1 cellular context compared by ENCODE assay signal in the genomic region with DNA sequence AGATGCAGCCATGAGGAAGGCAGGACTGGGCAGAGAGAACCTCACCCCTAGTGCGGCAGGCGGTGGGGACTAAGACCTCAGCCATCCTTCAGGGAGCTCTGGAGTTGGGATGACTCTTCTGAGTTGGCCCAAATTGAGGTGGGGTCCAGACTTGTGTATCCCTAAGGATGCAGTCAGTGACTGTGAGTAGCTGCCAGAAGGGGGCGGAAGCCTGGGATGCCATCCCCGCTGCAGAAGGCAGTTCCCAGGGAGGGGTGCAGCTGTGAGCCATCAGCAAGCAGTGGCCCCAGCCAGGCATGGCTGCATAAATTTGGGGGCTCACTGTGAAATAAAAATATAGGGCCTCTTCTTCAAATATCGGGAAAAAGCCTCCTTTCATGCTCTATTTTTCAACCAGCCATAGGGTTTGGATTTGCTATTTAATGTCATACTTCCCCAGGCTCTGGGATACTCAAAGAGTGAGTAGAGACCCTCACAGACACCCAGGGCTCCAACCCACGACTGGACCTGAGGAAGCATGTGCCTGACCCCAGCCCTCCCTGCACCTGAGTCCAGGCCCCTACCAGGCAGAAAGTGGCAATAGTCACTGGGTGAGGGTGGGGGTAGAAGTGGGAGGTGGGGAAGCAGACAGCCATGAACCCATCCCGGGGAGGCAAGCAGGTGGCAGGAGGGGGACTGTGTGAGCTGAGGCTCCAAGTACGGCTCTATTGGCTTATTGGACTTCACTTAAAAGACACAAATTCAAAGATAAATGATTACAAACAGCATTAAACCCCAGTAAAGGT.
TF ChIP-seq lines count a peak whose summit lies in the region.

No MANE protein-coding gene starts in this region.

TF ChIP-seq in GM23338, 12 proteins besides CTCF, POLR2A, EP300 and RAD21 (continued from another document):
- TF ChIP-seq, protein P1, sequence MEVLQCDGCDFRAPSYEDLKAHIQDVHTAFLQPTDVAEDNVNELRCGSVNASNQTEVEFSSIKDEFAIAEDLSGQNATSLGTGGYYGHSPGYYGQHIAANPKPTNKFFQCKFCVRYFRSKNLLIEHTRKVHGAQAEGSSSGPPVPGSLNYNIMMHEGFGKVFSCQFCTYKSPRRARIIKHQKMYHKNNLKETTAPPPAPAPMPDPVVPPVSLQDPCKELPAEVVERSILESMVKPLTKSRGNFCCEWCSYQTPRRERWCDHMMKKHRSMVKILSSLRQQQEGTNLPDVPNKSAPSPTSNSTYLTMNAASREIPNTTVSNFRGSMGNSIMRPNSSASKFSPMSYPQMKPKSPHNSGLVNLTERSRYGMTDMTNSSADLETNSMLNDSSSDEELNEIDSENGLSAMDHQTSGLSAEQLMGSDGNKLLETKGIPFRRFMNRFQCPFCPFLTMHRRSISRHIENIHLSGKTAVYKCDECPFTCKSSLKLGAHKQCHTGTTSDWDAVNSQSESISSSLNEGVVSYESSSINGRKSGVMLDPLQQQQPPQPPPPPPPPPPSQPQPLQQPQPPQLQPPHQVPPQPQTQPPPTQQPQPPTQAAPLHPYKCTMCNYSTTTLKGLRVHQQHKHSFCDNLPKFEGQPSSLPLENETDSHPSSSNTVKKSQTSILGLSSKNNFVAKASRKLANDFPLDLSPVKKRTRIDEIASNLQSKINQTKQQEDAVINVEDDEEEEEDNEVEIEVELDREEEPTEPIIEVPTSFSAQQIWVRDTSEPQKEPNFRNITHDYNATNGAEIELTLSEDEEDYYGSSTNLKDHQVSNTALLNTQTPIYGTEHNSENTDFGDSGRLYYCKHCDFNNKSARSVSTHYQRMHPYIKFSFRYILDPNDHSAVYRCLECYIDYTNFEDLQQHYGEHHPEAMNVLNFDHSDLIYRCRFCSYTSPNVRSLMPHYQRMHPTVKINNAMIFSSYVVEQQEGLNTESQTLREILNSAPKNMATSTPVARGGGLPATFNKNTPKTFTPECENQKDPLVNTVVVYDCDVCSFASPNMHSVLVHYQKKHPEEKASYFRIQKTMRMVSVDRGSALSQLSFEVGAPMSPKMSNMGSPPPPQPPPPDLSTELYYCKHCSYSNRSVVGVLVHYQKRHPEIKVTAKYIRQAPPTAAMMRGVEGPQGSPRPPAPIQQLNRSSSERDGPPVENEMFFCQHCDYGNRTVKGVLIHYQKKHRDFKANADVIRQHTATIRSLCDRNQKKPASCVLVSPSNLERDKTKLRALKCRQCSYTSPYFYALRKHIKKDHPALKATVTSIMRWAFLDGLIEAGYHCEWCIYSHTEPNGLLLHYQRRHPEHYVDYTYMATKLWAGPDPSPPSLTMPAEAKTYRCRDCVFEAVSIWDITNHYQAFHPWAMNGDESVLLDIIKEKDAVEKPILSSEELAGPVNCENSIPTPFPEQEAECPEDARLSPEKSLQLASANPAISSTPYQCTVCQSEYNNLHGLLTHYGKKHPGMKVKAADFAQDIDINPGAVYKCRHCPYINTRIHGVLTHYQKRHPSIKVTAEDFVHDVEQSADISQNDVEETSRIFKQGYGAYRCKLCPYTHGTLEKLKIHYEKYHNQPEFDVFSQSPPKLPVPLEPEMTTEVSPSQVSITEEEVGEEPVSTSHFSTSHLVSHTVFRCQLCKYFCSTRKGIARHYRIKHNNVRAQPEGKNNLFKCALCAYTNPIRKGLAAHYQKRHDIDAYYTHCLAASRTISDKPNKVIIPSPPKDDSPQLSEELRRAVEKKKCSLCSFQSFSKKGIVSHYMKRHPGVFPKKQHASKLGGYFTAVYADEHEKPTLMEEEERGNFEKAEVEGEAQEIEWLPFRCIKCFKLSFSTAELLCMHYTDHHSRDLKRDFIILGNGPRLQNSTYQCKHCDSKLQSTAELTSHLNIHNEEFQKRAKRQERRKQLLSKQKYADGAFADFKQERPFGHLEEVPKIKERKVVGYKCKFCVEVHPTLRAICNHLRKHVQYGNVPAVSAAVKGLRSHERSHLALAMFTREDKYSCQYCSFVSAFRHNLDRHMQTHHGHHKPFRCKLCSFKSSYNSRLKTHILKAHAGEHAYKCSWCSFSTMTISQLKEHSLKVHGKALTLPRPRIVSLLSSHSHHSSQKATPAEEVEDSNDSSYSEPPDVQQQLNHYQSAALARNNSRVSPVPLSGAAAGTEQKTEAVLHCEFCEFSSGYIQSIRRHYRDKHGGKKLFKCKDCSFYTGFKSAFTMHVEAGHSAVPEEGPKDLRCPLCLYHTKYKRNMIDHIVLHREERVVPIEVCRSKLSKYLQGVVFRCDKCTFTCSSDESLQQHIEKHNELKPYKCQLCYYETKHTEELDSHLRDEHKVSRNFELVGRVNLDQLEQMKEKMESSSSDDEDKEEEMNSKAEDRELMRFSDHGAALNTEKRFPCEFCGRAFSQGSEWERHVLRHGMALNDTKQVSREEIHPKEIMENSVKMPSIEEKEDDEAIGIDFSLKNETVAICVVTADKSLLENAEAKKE (CRISPR knock-in tag; IDR thresholded peaks at IDR 0.05), result no peak
- TF ChIP-seq, protein P2, sequence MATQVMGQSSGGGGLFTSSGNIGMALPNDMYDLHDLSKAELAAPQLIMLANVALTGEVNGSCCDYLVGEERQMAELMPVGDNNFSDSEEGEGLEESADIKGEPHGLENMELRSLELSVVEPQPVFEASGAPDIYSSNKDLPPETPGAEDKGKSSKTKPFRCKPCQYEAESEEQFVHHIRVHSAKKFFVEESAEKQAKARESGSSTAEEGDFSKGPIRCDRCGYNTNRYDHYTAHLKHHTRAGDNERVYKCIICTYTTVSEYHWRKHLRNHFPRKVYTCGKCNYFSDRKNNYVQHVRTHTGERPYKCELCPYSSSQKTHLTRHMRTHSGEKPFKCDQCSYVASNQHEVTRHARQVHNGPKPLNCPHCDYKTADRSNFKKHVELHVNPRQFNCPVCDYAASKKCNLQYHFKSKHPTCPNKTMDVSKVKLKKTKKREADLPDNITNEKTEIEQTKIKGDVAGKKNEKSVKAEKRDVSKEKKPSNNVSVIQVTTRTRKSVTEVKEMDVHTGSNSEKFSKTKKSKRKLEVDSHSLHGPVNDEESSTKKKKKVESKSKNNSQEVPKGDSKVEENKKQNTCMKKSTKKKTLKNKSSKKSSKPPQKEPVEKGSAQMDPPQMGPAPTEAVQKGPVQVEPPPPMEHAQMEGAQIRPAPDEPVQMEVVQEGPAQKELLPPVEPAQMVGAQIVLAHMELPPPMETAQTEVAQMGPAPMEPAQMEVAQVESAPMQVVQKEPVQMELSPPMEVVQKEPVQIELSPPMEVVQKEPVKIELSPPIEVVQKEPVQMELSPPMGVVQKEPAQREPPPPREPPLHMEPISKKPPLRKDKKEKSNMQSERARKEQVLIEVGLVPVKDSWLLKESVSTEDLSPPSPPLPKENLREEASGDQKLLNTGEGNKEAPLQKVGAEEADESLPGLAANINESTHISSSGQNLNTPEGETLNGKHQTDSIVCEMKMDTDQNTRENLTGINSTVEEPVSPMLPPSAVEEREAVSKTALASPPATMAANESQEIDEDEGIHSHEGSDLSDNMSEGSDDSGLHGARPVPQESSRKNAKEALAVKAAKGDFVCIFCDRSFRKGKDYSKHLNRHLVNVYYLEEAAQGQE (IDR thresholded peaks at IDR 0.05; ENCODE audit: unreplicated experiment), result no peak
- TF ChIP-seq EZH2phosphoT487 (IDR thresholded peaks at IDR 0.05; ENCODE audit: unreplicated experiment), result no peak
